In the genomic region with DNA sequence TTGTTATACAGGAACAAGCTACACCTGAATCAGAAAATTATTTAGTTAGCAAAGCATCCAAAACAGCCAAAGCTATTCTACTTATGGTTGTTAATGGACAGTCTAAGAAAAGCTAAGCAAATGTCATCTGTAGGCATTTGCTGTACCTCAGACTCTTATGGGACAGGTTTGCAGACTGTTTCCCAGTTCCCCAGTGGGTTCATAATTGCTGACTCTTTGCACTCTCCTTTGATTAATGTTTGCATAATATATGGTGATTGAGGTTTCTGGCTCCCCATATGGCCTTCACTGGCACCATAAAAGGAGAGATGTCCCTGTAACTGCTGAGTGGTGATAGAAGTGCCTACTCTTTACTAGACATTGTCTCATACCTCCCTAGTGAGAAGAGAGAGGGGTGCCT, we compare ENCODE assay signal across 36 cellular contexts.
"Had no signal": no experiment of that assay in that cellular context is flagged by ENCODE, and none has a peak within 500 bp of the region (broad histone marks: within the 10 kb centered on the region; RNA-seq: fewer than 3 reads in every experiment).

No MANE protein-coding gene starts in this region.

- H3K4me3 ChIP-seq: Peyer's patch, SJSA1 had no signal

- H3K27me3 ChIP-seq: brain microvascular endothelial cell, Peyer's patch had no signal

- ATAC-seq: activated CD8-positive, alpha-beta memory T cell treated with anti-CD3 and anti-CD28 coated beads, Interleukin-2, amount 10 ng/mL, durations not matched to agents 7 days and 5 days; activated T-cell treated with anti-CD3 and anti-CD28 coated beads, Interleukin-2, amount 50 U/mL, for 72 hours; activated T-helper 17 cell treated with anti-CD3 and anti-CD28 coated beads, Interleukin-2, amount 50 U/mL, for 72 hours; PC-3; SK-N-SH treated with all-trans-retinoic acid at 6 μM for 48 hours had no signal

- H3K36me3 ChIP-seq: brain microvascular endothelial cell, Peyer's patch, SJSA1, WERI-Rb-1 had no signal

- H3K4me1 ChIP-seq: Peyer's patch, SJSA1 had no signal

- H3K27ac ChIP-seq: brain microvascular endothelial cell, Peyer's patch, SJSA1, WERI-Rb-1 had no signal

- H3K9me3 ChIP-seq: Peyer's patch, SJSA1 had no signal

- DNase-seq: activated CD4-positive, alpha-beta memory T cell treated with anti-CD3 and anti-CD28 coated beads, Interleukin-2, amount 10 ng/mL, durations not matched to agents 7 days and 5 days; activated CD4-positive, alpha-beta T cell treated with anti-CD3 and anti-CD28 coated beads for 1 hour; activated CD4-positive, alpha-beta T cell treated with anti-CD3 and anti-CD28 coated beads for 48 hours; activated CD4-positive, CD25-positive, alpha-beta regulatory T cell; activated CD8-positive, alpha-beta memory T cell treated with anti-CD3 and anti-CD28 coated beads for 24 hours; activated CD8-positive, alpha-beta memory T cell treated with anti-CD3 and anti-CD28 coated beads, Interleukin-2, amount 10 ng/mL, durations not matched to agents 7 days and 5 days; activated CD8-positive, alpha-beta memory T cell treated with anti-CD3 and anti-CD28 coated beads, Interleukin-2, amount 50 U/mL, for 48 hours; activated effector memory CD4-positive, alpha-beta T cell treated with anti-CD3 and anti-CD28 coated beads, Interleukin-2, amount 50 U/mL, for 16 hours; activated naive CD4-positive, alpha-beta T cell; activated naive CD4-positive, alpha-beta T cell treated with anti-CD3 and anti-CD28 coated beads, Interleukin-2, amount 50 U/mL, for 16 hours; activated naive CD8-positive, alpha-beta T cell treated with anti-CD3 and anti-CD28 coated beads for 36 hours; activated T-cell treated with anti-CD3 and anti-CD28 coated beads, Interleukin-2, amount 50 U/mL, for 72 hours; amniotic stem cell; aorta; brain microvascular endothelial cell; central memory CD4-positive, alpha-beta T cell; NCI-H1092 treated with DMSO at 0.1 percent for 48 hours; NCI-H1417; NCI-H1694; NCI-H1930; NCI-H2081 treated with DMSO at 0.1 percent for 48 hours; NCI-H345; NCI-H510A treated with DMSO at 0.1 percent for 48 hours; NCI-H748 treated with DMSO at 0.1 percent for 48 hours; NK-92 treated with Interleukin-12 subunit alpha and Interleukin-12 subunit beta, amount 100 ng/mL, for 24 hours; PC-3; Peyer's patch; RPMI8226; SHP77 treated with DMSO at 0.1 percent for 48 hours; T-helper 1 cell; T-helper 2 cell; T-helper 9 cell; WERI-Rb-1 had no signal
